ENCODE assay signal across 23 cellular contexts in genomic region chr3:197591816-197592215, GRCh38. TPM values are rescaled to one million over a fixed set of nuclear protein-coding genes. Genes with fewer than 3 reads are reported as not detected.
A peak's percentile ranks its signal among the peaks of the same experiment; 100 is the strongest.
DNase-seq lines count a peak whose midpoint lies in the region; ATAC-seq and TF ChIP-seq lines count a peak whose summit lies in the region.
"Had no signal": no experiment of that assay in that cellular context is flagged by ENCODE, and none has a peak within 500 bp of the region (broad histone marks: within the 10 kb centered on the region; RNA-seq: fewer than 3 reads in every experiment).

No MANE protein-coding gene starts in this region.

- H3K23ac ChIP-seq in mesenchymal stem cell (ENCODE audit: low read length in 2 of 2) = no peak overlapping the region

- no peaks in the 10 kb centered on the region for H3K27me3 ChIP-seq in mesenchymal stem cell (ENCODE audit: control insufficient read depth in 1 of 2, insufficient read depth in 1 of 2, low read length in 2 of 2)

- no peak overlapping the region for H4K8ac ChIP-seq in mesenchymal stem cell (ENCODE audit: low read length)

- H3K27ac ChIP-seq in mesenchymal stem cell (ENCODE audit: low read length, poor library complexity, severe bottlenecking) = no peak overlapping the region
- H3K27ac ChIP-seq: GM23248, lower lobe of right lung, prostate gland, WERI-Rb-1 had no signal

- H3K36me3 Mint-ChIP-seq in natural killer cell treated with Interleukin-12 subunit alpha and Interleukin-12 subunit beta and Interleukin-15 and Interleukin-18, amount 100 ng/mL, for 72 hours = no peaks in the 10 kb centered on the region
- H3K36me3 Mint-ChIP-seq in natural killer cell = no peaks in the 10 kb centered on the region
- peaks cover 4% of the 10 kb centered on the region for H3K36me3 Mint-ChIP-seq in activated T-helper 2 cell treated with anti-CD3 and anti-CD28 coated beads, Interferon-gamma antibody, Interleukin-2, Interleukin-4, amounts not matched to agents 10 μg/mL and 5 μg/mL and 100 μg/mL, durations not matched to agents 14 hours and 24 hours and 36 hours (ENCODE audit: low read depth)

- no peaks in the 10 kb centered on the region for H3K9me3 ChIP-seq in mesenchymal stem cell (ENCODE audit: control insufficient read depth, low read length)
- H3K9me3 ChIP-seq: lower lobe of right lung, prostate gland had no signal

- ATAC-seq in natural killer cell treated with Interleukin-12 subunit alpha and Interleukin-12 subunit beta and Interleukin-15 and Interleukin-18, amount 100 ng/mL, for 72 hours = no peak
- ATAC-seq in natural killer cell = no peak
- no peak for ATAC-seq in GM21360 (IDR thresholded peaks at IDR 0.05; ENCODE audit: unreplicated experiment)
- ATAC-seq: SK-N-SH treated with all-trans-retinoic acid at 6 μM for 48 hours had no signal

- WGBS in mesenchymal stem cell = 95% methylated on average over 6 of the region's 6 CpGs

- H3K27me3 Mint-ChIP-seq in natural killer cell treated with Interleukin-12 subunit alpha and Interleukin-12 subunit beta and Interleukin-15 and Interleukin-18, amount 100 ng/mL, for 72 hours = peaks cover 7 to 12% of the 10 kb centered on the region in 2 donors
- H3K27me3 Mint-ChIP-seq in natural killer cell (ENCODE audit: low read depth in 2 of 2) = peaks cover 10 to 12% of the 10 kb centered on the region in 2 donors
- H3K27me3 Mint-ChIP-seq in activated T-helper 2 cell treated with anti-CD3 and anti-CD28 coated beads, Interferon-gamma antibody, Interleukin-2, Interleukin-4, amounts not matched to agents 10 μg/mL and 5 μg/mL and 100 μg/mL, durations not matched to agents 14 hours and 24 hours and 36 hours (ENCODE audit: low read depth) = peaks cover 2% of the 10 kb centered on the region

- DNase-seq in natural killer cell treated with Interleukin-12 subunit alpha and Interleukin-12 subunit beta and Interleukin-15 and Interleukin-18, amount 100 ng/mL, for 72 hours (ENCODE audit: low spot score) = no peak
- DNase-seq in natural killer cell (no peak), mesenchymal stem cell (no peak), kidney tubule cell (ENCODE audit: low spot score) (no peak), LoVo (ENCODE audit: low spot score) (no peak)
- DNase-seq in activated T-helper 2 cell treated with anti-CD3 and anti-CD28 coated beads, Interferon-gamma antibody, Interleukin-2, Interleukin-4, amounts not matched to agents 10 μg/mL and 5 μg/mL and 100 μg/mL, durations not matched to agents 14 hours and 24 hours and 36 hours (ENCODE audit: low spot score) = no peak
- DNase-seq: activated T-cell treated with anti-CD3 and anti-CD28 coated beads for 4 hours, cerebellar nuclear complex, glutamatergic neuron, GM23248, IMR-90, kidney, lower lobe of right lung, NCI-H1105 treated with DMSO at 0.1 percent for 48 hours, NCI-H2029, NCI-H2227 treated with DMSO at 0.1 percent for 48 hours, NCI-H748 treated with DMSO at 0.1 percent for 48 hours, T-helper 9 cell, WERI-Rb-1 had no signal

- H3K36me3 ChIP-seq in mesenchymal stem cell (ENCODE audit: control insufficient read depth in 1 of 2, insufficient read depth in 2 of 2, low read depth in 1 of 2, low read length in 2 of 2) = peaks cover 0 to 5% of the 10 kb centered on the region in 2 experiments
- H3K36me3 ChIP-seq: lower lobe of right lung, prostate gland, WERI-Rb-1 had no signal

- no peak overlapping the region for H3K4ac ChIP-seq in mesenchymal stem cell (ENCODE audit: low read depth in 1 of 2, low read length in 2 of 2)

- H3K9ac ChIP-seq in mesenchymal stem cell (ENCODE audit: low read length) = no peak overlapping the region
- H3K9ac ChIP-seq: GM23248 had no signal

- H3K4me1 Mint-ChIP-seq in natural killer cell treated with Interleukin-12 subunit alpha and Interleukin-12 subunit beta and Interleukin-15 and Interleukin-18, amount 100 ng/mL, for 72 hours (ENCODE audit: low read depth in 2 of 2) = peaks cover 11 to 15% of the 10 kb centered on the region in 2 donors
- H3K4me1 Mint-ChIP-seq in natural killer cell = peaks cover 0 to 10% of the 10 kb centered on the region in 2 donors
- H3K4me1 Mint-ChIP-seq in activated T-helper 2 cell treated with anti-CD3 and anti-CD28 coated beads, Interferon-gamma antibody, Interleukin-2, Interleukin-4, amounts not matched to agents 10 μg/mL and 5 μg/mL and 100 μg/mL, durations not matched to agents 14 hours and 24 hours and 36 hours (ENCODE audit: low read depth) = peaks cover 43% of the 10 kb centered on the region

- H2AFZ ChIP-seq in mesenchymal stem cell (ENCODE audit: low read depth, low read length) = no peak overlapping the region
- H2AFZ ChIP-seq: GM23248 had no signal

- peaks cover 8% of the 10 kb centered on the region for H3K4me1 ChIP-seq in mesenchymal stem cell (ENCODE audit: control insufficient read depth, insufficient read depth, low read depth, low read length)
- H3K4me1 ChIP-seq: lower lobe of right lung, prostate gland had no signal

- no peak overlapping the region for H3K4me3 ChIP-seq in mesenchymal stem cell (ENCODE audit: insufficient read depth in 1 of 2, low read depth in 1 of 2, low read length in 2 of 2)
- H3K4me3 ChIP-seq: GM23248, lower lobe of right lung, prostate gland had no signal

- H3K79me1 ChIP-seq in mesenchymal stem cell (replicated peaks; ENCODE audit: low read length, poor library complexity, severe bottlenecking) = no peaks in the 10 kb centered on the region

- H2BK12ac ChIP-seq in mesenchymal stem cell (ENCODE audit: low read length in 2 of 2) = no peak overlapping the region

- no peak overlapping the region for H2BK5ac ChIP-seq in mesenchymal stem cell (ENCODE audit: low read depth, low read length, poor library complexity, severe bottlenecking)

- no peak overlapping the region for H2BK120ac ChIP-seq in mesenchymal stem cell (ENCODE audit: low read depth, low read length)

- no peak overlapping the region for H3K4me3 Mint-ChIP-seq in natural killer cell treated with Interleukin-12 subunit alpha and Interleukin-12 subunit beta and Interleukin-15 and Interleukin-18, amount 100 ng/mL, for 72 hours
- H3K4me3 Mint-ChIP-seq in natural killer cell = no peak overlapping the region
- H3K4me3 Mint-ChIP-seq in activated T-helper 2 cell treated with anti-CD3 and anti-CD28 coated beads, Interferon-gamma antibody, Interleukin-2, Interleukin-4, amounts not matched to agents 10 μg/mL and 5 μg/mL and 100 μg/mL, durations not matched to agents 14 hours and 24 hours and 36 hours (ENCODE audit: low read depth) = no peak overlapping the region

- H4K91ac ChIP-seq in mesenchymal stem cell (ENCODE audit: low read length) = peak overlapping the region; percentile 47

- intact Hi-C loops in natural killer cell (cut with micrococcal nuclease) = no loop called here
- intact Hi-C loops in activated T-helper 2 cell treated with anti-CD3 and anti-CD28 coated beads, Interferon-gamma antibody, Interleukin-2, Interleukin-4, amounts not matched to agents 10 μg/mL and 5 μg/mL and 100 μg/mL, durations not matched to agents 14 hours and 24 hours and 36 hours (cut with micrococcal nuclease) = loop anchor here (10.0 kb wide), 1 partner anchor 213 kb away; no protein-coding TSS in a partner anchor

- H2BK15ac ChIP-seq in mesenchymal stem cell (ENCODE audit: low read depth, poor library complexity, severe bottlenecking) = no peak overlapping the region

- H3K9me3 Mint-ChIP-seq in natural killer cell treated with Interleukin-12 subunit alpha and Interleukin-12 subunit beta and Interleukin-15 and Interleukin-18, amount 100 ng/mL, for 72 hours = no peaks in the 10 kb centered on the region
- no peaks in the 10 kb centered on the region for H3K9me3 Mint-ChIP-seq in natural killer cell
- H3K9me3 Mint-ChIP-seq in activated T-helper 2 cell treated with anti-CD3 and anti-CD28 coated beads, Interferon-gamma antibody, Interleukin-2, Interleukin-4, amounts not matched to agents 10 μg/mL and 5 μg/mL and 100 μg/mL, durations not matched to agents 14 hours and 24 hours and 36 hours = no peaks in the 10 kb centered on the region

- H2AK5ac ChIP-seq in mesenchymal stem cell (ENCODE audit: low read length, severe bottlenecking) = no peak overlapping the region

- H3K4me2 ChIP-seq in mesenchymal stem cell (ENCODE audit: low read length, poor library complexity, severe bottlenecking) = no peak overlapping the region

- H3K14ac ChIP-seq in mesenchymal stem cell (ENCODE audit: low read length in 2 of 2) = peak overlapping the region in 1 of 2 experiments; percentile 62

- H3K18ac ChIP-seq in mesenchymal stem cell (ENCODE audit: low read depth in 1 of 2, low read length in 2 of 2) = no peak overlapping the region

- TF ChIP-seq CTCF in natural killer cell (IDR thresholded peaks at IDR 0.05) = no peak

- H3K27ac Mint-ChIP-seq in natural killer cell treated with Interleukin-12 subunit alpha and Interleukin-12 subunit beta and Interleukin-15 and Interleukin-18, amount 100 ng/mL, for 72 hours = peak overlapping the region; percentile 37 to 82
- H3K27ac Mint-ChIP-seq in natural killer cell = no peak overlapping the region
- H3K27ac Mint-ChIP-seq in activated T-helper 2 cell treated with anti-CD3 and anti-CD28 coated beads, Interferon-gamma antibody, Interleukin-2, Interleukin-4, amounts not matched to agents 10 μg/mL and 5 μg/mL and 100 μg/mL, durations not matched to agents 14 hours and 24 hours and 36 hours = peak overlapping the region; percentile 90

RNA-seq across cellular contexts. Expression of gene BDH1, which starts 36.0 kb away (rescaled TPM):
- total RNA-seq in natural killer cell treated with Interleukin-12 subunit alpha and Interleukin-12 subunit beta and Interleukin-15 and Interleukin-18, amount 100 ng/mL, for 72 hours = 100 to 1,000 TPM in 1 of 2 donors, 10 to 100 TPM in 1; 62.4 to 136 TPM
- 10 to 100 TPM; 14.0 to 24.5 (median 17.4) TPM for total RNA-seq in natural killer cell
- total RNA-seq in activated T-helper 2 cell treated with anti-CD3 and anti-CD28 coated beads, Interferon-gamma antibody, Interleukin-2, Interleukin-4, amounts not matched to agents 10 μg/mL and 5 μg/mL and 100 μg/mL, durations not matched to agents 14 hours and 24 hours and 36 hours = 140 and 146 TPM in 2 replicates
- 2.1 TPM for polyA plus RNA-seq in mesenchymal stem cell (2013, experiment 1 of 2)
- 2.0 TPM for polyA plus RNA-seq in mesenchymal stem cell (2013, experiment 2 of 2)
- total RNA-seq: G401 had no signal

Comparison
In these comparisons a context has a peak if more than half of its experiments do, and no peak if none do; other contexts are left out.
1. H3K27ac Mint-ChIP-seq: peak in natural killer cell treated with Interleukin-12 subunit alpha and Interleukin-12 subunit beta and Interleukin-15 and Interleukin-18, amount 100 ng/mL, for 72 hours (2 of 2) and activated T-helper 2 cell treated with anti-CD3 and anti-CD28 coated beads, Interferon-gamma antibody, Interleukin-2, Interleukin-4, amounts not matched to agents 10 μg/mL and 5 μg/mL and 100 μg/mL, durations not matched to agents 14 hours and 24 hours and 36 hours (single experiment); none in natural killer cell (0 of 2).